In genomic region chr22:27872488-27872887, GRCh38 we compare ENCODE assay signal across 22 cellular contexts. TPM values are rescaled to one million over a fixed set of nuclear protein-coding genes. Genes with fewer than 3 reads are reported as not detected.
DNase-seq lines count a peak whose midpoint lies in the region; ATAC-seq, FAIRE-seq and TF ChIP-seq lines count a peak whose summit lies in the region.
"Had no signal": no experiment of that assay in that cellular context is flagged by ENCODE, and none has a peak within 500 bp of the region (broad histone marks: within the 10 kb centered on the region; RNA-seq: fewer than 3 reads in every experiment).

No MANE protein-coding gene starts in this region.

- TF ChIP-seq RAD21 in IMR-90 (IDR thresholded peaks at IDR 0.05; ENCODE audit: low read length): no peak

- H3K9ac ChIP-seq in IMR-90 (ENCODE audit: low read depth, low read length): no peak overlapping the region
- H3K9ac ChIP-seq in stomach smooth muscle (ENCODE audit: low read length in 2 of 2): no peak overlapping the region
- H3K9ac ChIP-seq: BLaER1 treated with 17β-estradiol and CSF1 and Interleukin-3, amounts not matched to agents 10 nM and 100 nM had no signal

- H2BK5ac ChIP-seq in IMR-90 (ENCODE audit: low read depth, low read length, poor library complexity, severe bottlenecking): peak overlapping the region; percentile 30

- no peak overlapping the region for H2AK9ac ChIP-seq in IMR-90 (replicated peaks; ENCODE audit: low read depth, low read length, poor library complexity)

- ATAC-seq in heart left ventricle (no peak), IMR-90 (ENCODE audit: low read depth) (no peak), gastroesophageal sphincter (no peak)
- ATAC-seq: GM12878 had no signal

- no peak overlapping the region for H3K4me2 ChIP-seq in IMR-90 (ENCODE audit: low read depth, low read length)
- H3K4me2 ChIP-seq: BLaER1 treated with 17β-estradiol and CSF1 and Interleukin-3, amounts not matched to agents 10 nM and 100 nM had no signal

- peaks cover 9% of the 10 kb centered on the region for H3K9me1 ChIP-seq in IMR-90 (ENCODE audit: insufficient read depth, low read length)

- WGBS in heart left ventricle, 4 donors: 74 to 95% (median 84%) methylated on average over 1 of the region's 1 CpG
- WGBS in IMR-90 (ENCODE audit: extremely low coverage in 2 of 2, insufficient read length in 1 of 2), 2 experiments: no CpG with 5 or more reads among the region's 1 CpG
- WGBS in gastroesophageal sphincter (ENCODE audit: low coverage in 1 of 2), 2 donors: 64% methylated on average over 1 of the region's 1 CpG; no CpG with 5 or more reads in 1 of the 2 donors

- POLR2A ChIA-PET in IMR-90 (lab: Charles Lee; ENCODE audit: unreplicated experiment): no interaction called here

- H2BK20ac ChIP-seq in IMR-90 (ENCODE audit: low read depth, low read length): no peak overlapping the region

- no peak for TF ChIP-seq CTCF in heart left ventricle (IDR thresholded peaks at IDR 0.05)
- TF ChIP-seq CTCF in IMR-90 (conservative IDR thresholded peaks at IDR 0.05; ENCODE audit: low read depth, low read length): no peak
- no peak for TF ChIP-seq CTCF in gastroesophageal sphincter (IDR thresholded peaks at IDR 0.05)
- no peak for TF ChIP-seq CTCF in foreskin fibroblast (IDR thresholded peaks at IDR 0.05; ENCODE audit: low read depth, low read length)

- H2BK120ac ChIP-seq in IMR-90 (ENCODE audit: low read depth, low read length): no peak overlapping the region

- 0 out of 2 replicates have a peak overlapping the region, but pooled peaks have one; percentile 32 for H3K23ac ChIP-seq in IMR-90 (ENCODE audit: low read depth, low read length)

- H3K36me3 ChIP-seq in heart left ventricle (peaks cover 0 to 48% (median 20%) of the 10 kb centered on the region in 9 donors), IMR-90 (ENCODE audit: control insufficient read depth, insufficient read depth, low read length) (peaks cover 19% of the 10 kb centered on the region), gastroesophageal sphincter (peaks cover 0 to 28% of the 10 kb centered on the region in 2 donors), stomach smooth muscle (ENCODE audit: control insufficient read depth in 2 of 2, insufficient read depth in 2 of 2, low read length in 2 of 2) (peaks cover 7 to 11% of the 10 kb centered on the region in 2 donors)

- H3K14ac ChIP-seq in IMR-90 (replicated peaks; ENCODE audit: low read depth, low read length): no peak overlapping the region

- no peak for DNase-seq in heart left ventricle
- no peak for DNase-seq in cardiac septum (ENCODE audit: low spot score)
- no peak for DNase-seq in IMR-90
- no peak for DNase-seq in NCI-H82 treated with DMSO at 0.1 percent for 48 hours (lab: John Stamatoyannopoulos, UW; ENCODE audit: unreplicated experiment)
- no peak for DNase-seq in HTR-8/SVneo (ENCODE audit: insufficient read length, low spot score)
- DNase-seq in foreskin fibroblast: no peak
- DNase-seq: 8988T; CD4-positive, alpha-beta memory T cell; DND-41; H9; Kasumi-1; NCI-H1694; NCI-H2081; NCI-H2171; NCI-H345; NCI-H524; NCI-H774 had no signal

- H4K20me1 ChIP-seq in IMR-90 (ENCODE audit: insufficient read depth, low read length): no peaks in the 10 kb centered on the region

- H3K56ac ChIP-seq in IMR-90 (ENCODE audit: extremely low read depth, insufficient read depth, low read length): no peak overlapping the region

- H2AK5ac ChIP-seq in IMR-90 (ENCODE audit: low read depth, low read length): no peak overlapping the region

- H3K4me3 ChIP-seq in heart left ventricle (no peak overlapping the region), IMR-90 (ENCODE audit: insufficient read depth, low read depth, low read length) (no peak overlapping the region), gastroesophageal sphincter (no peak overlapping the region), stomach smooth muscle (ENCODE audit: low read length in 2 of 2) (no peak overlapping the region), foreskin fibroblast (ENCODE audit: low read depth in 1 of 2, low read length in 2 of 2) (no peak overlapping the region)
- H3K4me3 ChIP-seq: BLaER1 treated with 17β-estradiol and CSF1 and Interleukin-3, amounts not matched to agents 10 nM and 100 nM; GM12878 had no signal

- peak overlapping the region; percentile 74; the same call in 1 of the 2 replicates for H4K5ac ChIP-seq in IMR-90 (ENCODE audit: low read depth, low read length)

- no peak for FAIRE-seq in HTR-8/SVneo (lab: Jason Lieb, UNC)
- FAIRE-seq: GM12878, RCC 7860 had no signal

- in situ Hi-C loops in IMR-90 (cut with MboI; ENCODE audit: low sequenced_read_pairs): no loop called here

- TF ChIP-seq POLR2A in heart left ventricle (IDR thresholded peaks at IDR 0.05): no peak
- TF ChIP-seq POLR2A in IMR-90 (IDR thresholded peaks at IDR 0.05; ENCODE audit: low read depth, low read length): no peak
- TF ChIP-seq POLR2A in gastroesophageal sphincter (IDR thresholded peaks at IDR 0.05): no peak

- no TSS peak for BruUV-seq in IMR-90 (replicated peaks; lab: Mats Ljungman, UMichigan)

- H2BK15ac ChIP-seq in IMR-90 (ENCODE audit: low read depth, low read length): no peak overlapping the region

- H3K27ac ChIP-seq in heart left ventricle (peak overlapping the region; percentile 39 to 91 (median 78)), IMR-90 (ENCODE audit: insufficient read depth, low read length) (no peak overlapping the region), gastroesophageal sphincter (peak overlapping the region; percentile 15 to 88 (median 72)), stomach smooth muscle (ENCODE audit: low read length) (peak overlapping the region; percentile 80)
- H3K27ac ChIP-seq: BLaER1 treated with 17β-estradiol and CSF1 and Interleukin-3, amounts not matched to agents 10 nM and 100 nM had no signal

- intact Hi-C loops in heart left ventricle (cut with DNase I): loop anchor here in 1 of 10 donors (10.0 kb wide), 1 partner anchor 722 kb away; no protein-coding TSS in a partner anchor
- intact Hi-C loops in cardiac septum (cut with DNase I): no loop called here
- intact Hi-C loops in IMR-90 (cut with micrococcal nuclease): no loop called here

- H3K4me1 ChIP-seq in heart left ventricle (peaks cover 4 to 82% (median 62%) of the 10 kb centered on the region in 12 donors), IMR-90 (ENCODE audit: control insufficient read depth, insufficient read depth, low read length) (peaks cover 20% of the 10 kb centered on the region), gastroesophageal sphincter (peaks cover 32 to 83% (median 48%) of the 10 kb centered on the region in 3 donors), stomach smooth muscle (ENCODE audit: control insufficient read depth, insufficient read depth, low read length) (peaks cover 39% of the 10 kb centered on the region)

- H4K8ac ChIP-seq in IMR-90 (ENCODE audit: low read depth in 2 of 2, low read length in 2 of 2): 0 out of 4 replicates have a peak overlapping the region, but pooled peaks of 1 of the 2 experiments have one; percentile 43

- dilution Hi-C loops in IMR-90 (cut with HindIII; ENCODE audit: low sequenced_read_pairs, unreplicated experiment): no loop called here

- H3K18ac ChIP-seq in IMR-90 (ENCODE audit: low read depth, low read length): peak overlapping the region; percentile 34; the same call in 1 of the 2 replicates

- no peak overlapping the region for H4K91ac ChIP-seq in IMR-90 (ENCODE audit: insufficient read depth, low read depth, low read length)

- H3K27me3 ChIP-seq in heart left ventricle: no peaks in the 10 kb centered on the region
- no peaks in the 10 kb centered on the region for H3K27me3 ChIP-seq in IMR-90 (ENCODE audit: control insufficient read depth, insufficient read depth, low read length)
- H3K27me3 ChIP-seq in gastroesophageal sphincter: no peaks in the 10 kb centered on the region
- H3K27me3 ChIP-seq in stomach smooth muscle (ENCODE audit: control insufficient read depth in 1 of 2, insufficient read depth in 2 of 2, low read length in 2 of 2): no peaks in the 10 kb centered on the region
- H3K27me3 ChIP-seq: BLaER1 treated with 17β-estradiol and CSF1 and Interleukin-3, amounts not matched to agents 10 nM and 100 nM had no signal

- H3K79me1 ChIP-seq in IMR-90 (ENCODE audit: low read depth in 1 of 2, low read length in 2 of 2): peaks cover 50 to 72% of the 10 kb centered on the region in 2 experiments

- TF ChIP-seq EP300 in gastroesophageal sphincter (IDR thresholded peaks at IDR 0.05): no peak

- CTCF ChIA-PET in IMR-90 (lab: Yijun Ruan, JAX): no interaction called here

- H3K9me3 ChIP-seq in heart left ventricle: peaks cover 0 to 6% (median 0%) of the 10 kb centered on the region in 12 donors
- no peaks in the 10 kb centered on the region for H3K9me3 ChIP-seq in IMR-90 (ENCODE audit: control insufficient read depth, insufficient read depth, low read length)
- no peaks in the 10 kb centered on the region for H3K9me3 ChIP-seq in gastroesophageal sphincter
- H3K9me3 ChIP-seq in stomach smooth muscle (ENCODE audit: control insufficient read depth in 2 of 2, low read length in 2 of 2): peaks cover 0 to 6% of the 10 kb centered on the region in 2 donors
- H3K9me3 ChIP-seq: BLaER1 treated with 17β-estradiol and CSF1 and Interleukin-3, amounts not matched to agents 10 nM and 100 nM had no signal

- H2AFZ ChIP-seq in IMR-90 (replicated peaks; ENCODE audit: low read length, poor library complexity): no peak overlapping the region

- H3K4ac ChIP-seq in IMR-90 (ENCODE audit: low read depth, low read length): peak overlapping the region; percentile 13; the same call in 1 of the 2 replicates

TF ChIP-seq in IMR-90, 13 proteins besides CTCF, POLR2A, EP300 and RAD21 (continues in another document):
- no peak for TF ChIP-seq MAZ (IDR thresholded peaks at IDR 0.05; ENCODE audit: borderline replicate concordance, low read depth, low read length)
- TF ChIP-seq NFE2L2 (IDR thresholded peaks at IDR 0.05; ENCODE audit: low read depth, low read length): no peak
- TF ChIP-seq BHLHE40 (IDR thresholded peaks at IDR 0.05; ENCODE audit: low read depth, low read length): no peak
- TF ChIP-seq RFX5 (IDR thresholded peaks at IDR 0.05; ENCODE audit: low read depth, low read length): no peak
- TF ChIP-seq FOS (IDR thresholded peaks at IDR 0.05; ENCODE audit: low read depth, low read length): no peak
- no peak for TF ChIP-seq CEBPB (IDR thresholded peaks at IDR 0.05; ENCODE audit: low read depth, low read length)
- TF ChIP-seq RCOR1 (IDR thresholded peaks at IDR 0.05; ENCODE audit: insufficient replicate concordance, low read length): no peak
- TF ChIP-seq CHD1 (IDR thresholded peaks at IDR 0.05; ENCODE audit: low read depth, low read length): no peak
- no peak for TF ChIP-seq MXI1 (IDR thresholded peaks at IDR 0.05; ENCODE audit: borderline replicate concordance, low read depth, low read length)
- no peak for TF ChIP-seq MAFK (IDR thresholded peaks at IDR 0.05; ENCODE audit: low read depth, low read length)

RNA-seq across cellular contexts. Expression of gene PITPNB, which starts 46.6 kb away (rescaled TPM):
- 10 to 100 TPM; 20.8 to 84.7 (median 63.1) TPM for total RNA-seq in heart left ventricle
- 10 to 100 TPM; 13.6 to 32.3 TPM for polyA plus RNA-seq in heart left ventricle
- 69.2 TPM for total RNA-seq in cardiac septum
- total RNA-seq in IMR-90 (2012; rRNA removed): 19.7 and 29.2 TPM in 2 replicates
- polyA plus RNA-seq in IMR-90 (2012; rRNA removed): 43.3 and 54.5 TPM in 2 replicates
- 12.1 and 20.1 TPM in 2 replicates for polyA plus RNA-seq in IMR-90 (2012; cell fraction: cytosol; rRNA removed)
- 9.3 and 56.7 TPM in 2 replicates for polyA plus RNA-seq in IMR-90 (2012; cell fraction: nucleus; rRNA removed; ENCODE audit: low replicate concordance)
- 100 to 1,000 TPM in 1 of 4 donors, 10 to 100 TPM in 3; 62.8 to 103 (median 96.6) TPM for total RNA-seq in gastroesophageal sphincter
